ENCODE assay signal across 1 cellular context in the genomic region with DNA sequence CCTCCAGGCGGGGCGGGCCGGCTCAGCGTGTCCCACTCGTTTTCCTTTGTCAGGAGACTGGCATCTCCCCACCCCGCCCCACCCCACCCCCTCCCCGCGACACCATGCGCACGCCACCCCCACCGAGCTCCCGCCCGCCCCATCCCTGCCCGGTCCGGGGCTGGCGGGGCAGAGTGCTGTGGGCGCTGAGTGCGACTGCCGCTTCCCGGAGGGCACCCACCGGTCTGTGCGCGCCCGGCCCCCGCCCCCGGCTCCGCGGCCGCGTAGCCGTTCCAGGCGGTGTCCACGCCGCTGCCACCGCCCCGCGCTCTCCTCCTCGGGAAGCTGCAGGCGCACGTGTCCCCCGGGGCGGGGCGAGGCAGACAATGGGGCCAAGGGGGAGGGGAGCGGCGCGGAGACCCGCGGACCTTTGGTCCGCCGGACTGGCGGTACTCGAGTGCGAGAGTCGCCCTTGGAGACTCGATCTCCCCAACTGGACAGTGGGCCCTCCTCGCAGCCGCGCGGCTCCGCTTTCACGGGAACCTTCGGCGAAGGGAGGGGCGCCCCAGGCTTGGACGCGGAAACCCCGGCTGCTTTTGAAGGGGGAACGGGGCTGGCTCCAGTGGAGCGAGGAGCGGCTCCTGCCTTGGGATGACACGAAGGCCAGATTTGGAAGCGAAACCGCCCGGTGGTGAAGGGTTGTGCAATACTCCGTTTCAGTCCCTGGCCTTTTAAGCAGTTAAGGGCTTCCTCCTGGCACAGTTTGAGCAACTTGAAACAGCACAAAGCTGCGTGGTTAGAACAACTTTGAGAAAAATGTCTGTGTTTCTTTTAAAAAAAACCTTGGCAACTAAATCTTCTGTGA.
A peak's percentile ranks its signal among the peaks of the same experiment; 100 is the strongest.
TF ChIP-seq lines count a peak whose summit lies in the region.

No MANE protein-coding gene starts in this region.

TF ChIP-seq in HEK293, 187 proteins besides CTCF, POLR2A, EP300 and RAD21 (continued from another document):
- TF ChIP-seq, protein P1, sequence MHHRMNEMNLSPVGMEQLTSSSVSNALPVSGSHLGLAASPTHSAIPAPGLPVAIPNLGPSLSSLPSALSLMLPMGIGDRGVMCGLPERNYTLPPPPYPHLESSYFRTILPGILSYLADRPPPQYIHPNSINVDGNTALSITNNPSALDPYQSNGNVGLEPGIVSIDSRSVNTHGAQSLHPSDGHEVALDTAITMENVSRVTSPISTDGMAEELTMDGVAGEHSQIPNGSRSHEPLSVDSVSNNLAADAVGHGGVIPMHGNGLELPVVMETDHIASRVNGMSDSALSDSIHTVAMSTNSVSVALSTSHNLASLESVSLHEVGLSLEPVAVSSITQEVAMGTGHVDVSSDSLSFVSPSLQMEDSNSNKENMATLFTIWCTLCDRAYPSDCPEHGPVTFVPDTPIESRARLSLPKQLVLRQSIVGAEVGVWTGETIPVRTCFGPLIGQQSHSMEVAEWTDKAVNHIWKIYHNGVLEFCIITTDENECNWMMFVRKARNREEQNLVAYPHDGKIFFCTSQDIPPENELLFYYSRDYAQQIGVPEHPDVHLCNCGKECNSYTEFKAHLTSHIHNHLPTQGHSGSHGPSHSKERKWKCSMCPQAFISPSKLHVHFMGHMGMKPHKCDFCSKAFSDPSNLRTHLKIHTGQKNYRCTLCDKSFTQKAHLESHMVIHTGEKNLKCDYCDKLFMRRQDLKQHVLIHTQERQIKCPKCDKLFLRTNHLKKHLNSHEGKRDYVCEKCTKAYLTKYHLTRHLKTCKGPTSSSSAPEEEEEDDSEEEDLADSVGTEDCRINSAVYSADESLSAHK (tag by site-specific recombination; IDR thresholded peaks at IDR 0.05), result peak; percentile 97
- TF ChIP-seq ZSCAN30 (tag by site-specific recombination; IDR thresholded peaks at IDR 0.05) (peak; percentile 93), ZXDB (tag by site-specific recombination; IDR thresholded peaks at IDR 0.05) (peak; percentile 99), GLIS2 (tag by site-specific recombination; IDR thresholded peaks at IDR 0.05) (peak; percentile 78), ZBTB20 (tag by site-specific recombination; IDR thresholded peaks at IDR 0.05) (peak; percentile 86; the same call in 1 of the 2 replicates), KLF10 (tag by site-specific recombination; IDR thresholded peaks at IDR 0.05) (peak; percentile 64; the same call in 1 of the 2 replicates), SP7 (tag by site-specific recombination; IDR thresholded peaks at IDR 0.05) (peak; percentile 80), OSR2 (tag by site-specific recombination; IDR thresholded peaks at IDR 0.05) (peak; percentile 44), GLIS1 (tag by site-specific recombination; IDR thresholded peaks at IDR 0.05) (peak; percentile 24; the same call in 1 of the 2 replicates), ZNF202 (tag by site-specific recombination; IDR thresholded peaks at IDR 0.05; ENCODE audit: borderline replicate concordance) (no peak)
- TF ChIP-seq, protein P2, sequence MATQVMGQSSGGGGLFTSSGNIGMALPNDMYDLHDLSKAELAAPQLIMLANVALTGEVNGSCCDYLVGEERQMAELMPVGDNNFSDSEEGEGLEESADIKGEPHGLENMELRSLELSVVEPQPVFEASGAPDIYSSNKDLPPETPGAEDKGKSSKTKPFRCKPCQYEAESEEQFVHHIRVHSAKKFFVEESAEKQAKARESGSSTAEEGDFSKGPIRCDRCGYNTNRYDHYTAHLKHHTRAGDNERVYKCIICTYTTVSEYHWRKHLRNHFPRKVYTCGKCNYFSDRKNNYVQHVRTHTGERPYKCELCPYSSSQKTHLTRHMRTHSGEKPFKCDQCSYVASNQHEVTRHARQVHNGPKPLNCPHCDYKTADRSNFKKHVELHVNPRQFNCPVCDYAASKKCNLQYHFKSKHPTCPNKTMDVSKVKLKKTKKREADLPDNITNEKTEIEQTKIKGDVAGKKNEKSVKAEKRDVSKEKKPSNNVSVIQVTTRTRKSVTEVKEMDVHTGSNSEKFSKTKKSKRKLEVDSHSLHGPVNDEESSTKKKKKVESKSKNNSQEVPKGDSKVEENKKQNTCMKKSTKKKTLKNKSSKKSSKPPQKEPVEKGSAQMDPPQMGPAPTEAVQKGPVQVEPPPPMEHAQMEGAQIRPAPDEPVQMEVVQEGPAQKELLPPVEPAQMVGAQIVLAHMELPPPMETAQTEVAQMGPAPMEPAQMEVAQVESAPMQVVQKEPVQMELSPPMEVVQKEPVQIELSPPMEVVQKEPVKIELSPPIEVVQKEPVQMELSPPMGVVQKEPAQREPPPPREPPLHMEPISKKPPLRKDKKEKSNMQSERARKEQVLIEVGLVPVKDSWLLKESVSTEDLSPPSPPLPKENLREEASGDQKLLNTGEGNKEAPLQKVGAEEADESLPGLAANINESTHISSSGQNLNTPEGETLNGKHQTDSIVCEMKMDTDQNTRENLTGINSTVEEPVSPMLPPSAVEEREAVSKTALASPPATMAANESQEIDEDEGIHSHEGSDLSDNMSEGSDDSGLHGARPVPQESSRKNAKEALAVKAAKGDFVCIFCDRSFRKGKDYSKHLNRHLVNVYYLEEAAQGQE (tag by site-specific recombination; IDR thresholded peaks at IDR 0.05), result peak; percentile 65
- TF ChIP-seq, protein P3, sequence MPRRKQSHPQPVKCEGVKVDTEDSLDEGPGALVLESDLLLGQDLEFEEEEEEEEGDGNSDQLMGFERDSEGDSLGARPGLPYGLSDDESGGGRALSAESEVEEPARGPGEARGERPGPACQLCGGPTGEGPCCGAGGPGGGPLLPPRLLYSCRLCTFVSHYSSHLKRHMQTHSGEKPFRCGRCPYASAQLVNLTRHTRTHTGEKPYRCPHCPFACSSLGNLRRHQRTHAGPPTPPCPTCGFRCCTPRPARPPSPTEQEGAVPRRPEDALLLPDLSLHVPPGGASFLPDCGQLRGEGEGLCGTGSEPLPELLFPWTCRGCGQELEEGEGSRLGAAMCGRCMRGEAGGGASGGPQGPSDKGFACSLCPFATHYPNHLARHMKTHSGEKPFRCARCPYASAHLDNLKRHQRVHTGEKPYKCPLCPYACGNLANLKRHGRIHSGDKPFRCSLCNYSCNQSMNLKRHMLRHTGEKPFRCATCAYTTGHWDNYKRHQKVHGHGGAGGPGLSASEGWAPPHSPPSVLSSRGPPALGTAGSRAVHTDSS (tag by site-specific recombination; IDR thresholded peaks at IDR 0.05), result peak; percentile 46
- TF ChIP-seq, protein P4, sequence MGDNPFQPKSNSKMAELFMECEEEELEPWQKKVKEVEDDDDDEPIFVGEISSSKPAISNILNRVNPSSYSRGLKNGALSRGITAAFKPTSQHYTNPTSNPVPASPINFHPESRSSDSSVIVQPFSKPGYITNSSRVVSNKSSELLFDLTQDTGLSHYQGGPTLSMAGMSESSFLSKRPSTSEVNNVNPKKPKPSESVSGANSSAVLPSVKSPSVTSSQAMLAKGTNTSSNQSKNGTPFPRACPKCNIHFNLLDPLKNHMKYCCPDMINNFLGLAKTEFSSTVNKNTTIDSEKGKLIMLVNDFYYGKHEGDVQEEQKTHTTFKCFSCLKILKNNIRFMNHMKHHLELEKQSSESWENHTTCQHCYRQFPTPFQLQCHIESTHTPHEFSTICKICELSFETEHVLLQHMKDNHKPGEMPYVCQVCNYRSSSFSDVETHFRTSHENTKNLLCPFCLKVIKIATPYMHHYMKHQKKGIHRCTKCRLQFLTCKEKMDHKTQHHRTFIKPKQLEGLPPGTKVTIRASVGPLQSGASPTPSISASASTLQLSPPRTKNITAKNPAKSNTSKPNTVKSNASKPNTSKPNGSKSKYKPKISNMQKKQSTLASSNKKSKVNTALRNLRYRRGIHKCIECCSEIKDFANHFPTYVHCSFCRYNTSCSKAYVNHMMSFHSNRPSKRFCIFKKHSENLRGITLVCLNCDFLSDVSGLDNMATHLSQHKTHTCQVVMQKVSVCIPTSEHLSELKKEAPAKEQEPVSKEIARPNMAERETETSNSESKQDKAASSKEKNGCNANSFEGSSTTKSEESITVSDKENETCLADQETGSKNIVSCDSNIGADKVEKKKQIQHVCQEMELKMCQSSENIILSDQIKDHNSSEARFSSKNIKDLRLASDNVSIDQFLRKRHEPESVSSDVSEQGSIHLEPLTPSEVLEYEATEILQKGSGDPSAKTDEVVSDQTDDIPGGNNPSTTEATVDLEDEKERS (tag by site-specific recombination; IDR thresholded peaks at IDR 0.05), result no peak
- TF ChIP-seq, protein P5, sequence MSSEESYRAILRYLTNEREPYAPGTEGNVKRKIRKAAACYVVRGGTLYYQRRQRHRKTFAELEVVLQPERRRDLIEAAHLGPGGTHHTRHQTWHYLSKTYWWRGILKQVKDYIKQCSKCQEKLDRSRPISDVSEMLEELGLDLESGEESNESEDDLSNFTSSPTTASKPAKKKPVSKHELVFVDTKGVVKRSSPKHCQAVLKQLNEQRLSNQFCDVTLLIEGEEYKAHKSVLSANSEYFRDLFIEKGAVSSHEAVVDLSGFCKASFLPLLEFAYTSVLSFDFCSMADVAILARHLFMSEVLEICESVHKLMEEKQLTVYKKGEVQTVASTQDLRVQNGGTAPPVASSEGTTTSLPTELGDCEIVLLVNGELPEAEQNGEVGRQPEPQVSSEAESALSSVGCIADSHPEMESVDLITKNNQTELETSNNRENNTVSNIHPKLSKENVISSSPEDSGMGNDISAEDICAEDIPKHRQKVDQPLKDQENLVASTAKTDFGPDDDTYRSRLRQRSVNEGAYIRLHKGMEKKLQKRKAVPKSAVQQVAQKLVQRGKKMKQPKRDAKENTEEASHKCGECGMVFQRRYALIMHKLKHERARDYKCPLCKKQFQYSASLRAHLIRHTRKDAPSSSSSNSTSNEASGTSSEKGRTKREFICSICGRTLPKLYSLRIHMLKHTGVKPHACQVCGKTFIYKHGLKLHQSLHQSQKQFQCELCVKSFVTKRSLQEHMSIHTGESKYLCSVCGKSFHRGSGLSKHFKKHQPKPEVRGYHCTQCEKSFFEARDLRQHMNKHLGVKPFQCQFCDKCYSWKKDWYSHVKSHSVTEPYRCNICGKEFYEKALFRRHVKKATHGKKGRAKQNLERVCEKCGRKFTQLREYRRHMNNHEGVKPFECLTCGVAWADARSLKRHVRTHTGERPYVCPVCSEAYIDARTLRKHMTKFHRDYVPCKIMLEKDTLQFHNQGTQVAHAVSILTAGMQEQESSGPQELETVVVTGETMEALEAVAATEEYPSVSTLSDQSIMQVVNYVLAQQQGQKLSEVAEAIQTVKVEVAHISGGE (tag by site-specific recombination; conservative IDR thresholded peaks at IDR 0.05; ENCODE audit: low read depth), result peak; percentile 79
